ENCODE assay signal across 8 cellular contexts in the genomic region with DNA sequence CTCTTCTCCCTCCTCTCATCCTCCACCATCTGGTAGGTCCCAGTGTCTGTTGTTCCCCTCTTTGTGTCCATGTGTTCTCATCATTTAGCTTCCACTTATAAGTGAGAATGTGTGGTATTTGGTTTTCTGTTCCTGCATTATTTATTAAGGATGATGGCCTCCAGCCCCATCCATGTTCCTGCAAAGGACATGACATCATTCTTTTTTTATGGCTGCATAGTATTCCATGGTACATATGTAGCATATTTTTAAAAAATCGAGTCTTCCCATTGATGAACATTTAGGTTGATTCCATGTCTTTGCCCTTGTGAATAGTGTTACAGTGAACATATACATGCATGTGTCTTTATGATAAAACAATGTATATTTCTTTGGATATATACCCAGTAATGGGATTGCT. TPM values are rescaled to one million over a fixed set of nuclear protein-coding genes. Genes with fewer than 3 reads are reported as not detected.
DNase-seq lines count a peak whose midpoint lies in the region; ATAC-seq, FAIRE-seq and TF ChIP-seq lines count a peak whose summit lies in the region.
"Not testable (repeated sequence)": the region's sequence is repeated elsewhere in the genome, so short reads cannot be mapped to it uniquely, and the experiment has no call there.

No MANE protein-coding gene starts in this region.

- peaks cover 0 to 19% (median 10%) of the 10 kb centered on the region in 11 experiments; a peak in 14 of 22 replicates for H3K36me3 ChIP-seq in BLaER1 treated with 17β-estradiol and CSF1 and Interleukin-3, amounts not matched to agents 10 nM and 100 nM
- H3K36me3 ChIP-seq in HCT116 (ENCODE audit: control insufficient read depth in 1 of 2, insufficient read depth in 2 of 2, low read length in 2 of 2); astrocyte (ENCODE audit: insufficient read depth, low read length); left ventricle myocardium inferior: not testable (repeated sequence)

- not testable (repeated sequence) for H3K27me3 ChIP-seq in BLaER1 treated with 17β-estradiol and CSF1 and Interleukin-3, amounts not matched to agents 10 nM and 100 nM; HCT116 (ENCODE audit: insufficient read depth, low read length); astrocyte (ENCODE audit: insufficient read depth, low read length); left ventricle myocardium inferior (ENCODE audit: low read depth)

- not testable (repeated sequence) for BruUV-seq in HCT116 (replicated peaks; lab: Mats Ljungman, UMichigan)

- CTCF ChIA-PET in HCT116 (lab: Charles Lee) = not testable (repeated sequence)

- H3K9me2 ChIP-seq in HCT116 (ENCODE audit: insufficient read depth) = not testable (repeated sequence)

- H3K27ac Mint-ChIP-seq in astrocyte (ENCODE audit: unreplicated experiment); stimulated activated naive CD8-positive, alpha-beta T cell treated with anti-CD3 and anti-CD28 coated beads, Interleukin-15, Interleukin-2, amounts not matched to agents 100 ng/mL and 50 ng/mL, for 24 hours: not testable (repeated sequence)
- H3K27ac Mint-ChIP-seq in dendritic cell treated with granulocyte-macrophage colony-stimulating factor and Interleukin-4, amounts not matched to agents 40 ng/mL and 50 ng/mL, for 4 days = peak overlapping the region; percentile 36
- peak overlapping the region; percentile 85 for H3K27ac Mint-ChIP-seq in osteocyte (ENCODE audit: unreplicated experiment)

- peak overlapping the region in 6 of 10 experiments; percentile 3 to 93 (median 34); a peak in 8 of 20 replicates for H3K4me3 ChIP-seq in BLaER1 treated with 17β-estradiol and CSF1 and Interleukin-3, amounts not matched to agents 10 nM and 100 nM
- H3K4me3 ChIP-seq in HCT116 (replicated peaks in 1 of 2; ENCODE audit: low read depth in 1 of 2, low read length in 2 of 2); astrocyte (ENCODE audit: insufficient read depth, low read depth, low read length): not testable (repeated sequence)
- peak overlapping the region; percentile 98 for H3K4me3 ChIP-seq in left ventricle myocardium inferior

- peak overlapping the region; percentile 71 for H3K4me3 Mint-ChIP-seq in astrocyte (ENCODE audit: unreplicated experiment)
- not testable (repeated sequence) for H3K4me3 Mint-ChIP-seq in dendritic cell treated with granulocyte-macrophage colony-stimulating factor and Interleukin-4, amounts not matched to agents 40 ng/mL and 50 ng/mL, for 4 days; osteocyte (ENCODE audit: unreplicated experiment)
- peak overlapping the region; percentile 4 for H3K4me3 Mint-ChIP-seq in stimulated activated naive CD8-positive, alpha-beta T cell treated with anti-CD3 and anti-CD28 coated beads, Interleukin-15, Interleukin-2, amounts not matched to agents 100 ng/mL and 50 ng/mL, for 24 hours

- TF ChIP-seq RAD21 in HCT116 (IDR thresholded peaks at IDR 0.05; ENCODE audit: low read depth) = not testable (repeated sequence)

- H3K9me3 ChIP-seq in BLaER1 treated with 17β-estradiol and CSF1 and Interleukin-3, amounts not matched to agents 10 nM and 100 nM (replicated peaks in 1 of 11); HCT116 (ENCODE audit: control insufficient read depth in 1 of 2, insufficient read depth in 1 of 2, low read depth in 1 of 2, low read length in 2 of 2); astrocyte (ENCODE audit: insufficient read depth, low read depth, low read length); left ventricle myocardium inferior (replicated peaks): not testable (repeated sequence)

- peak overlapping the region in 3 of 11 experiments; percentile 56 to 73 (median 73); a peak in 2 of 22 replicates for H3K9ac ChIP-seq in BLaER1 treated with 17β-estradiol and CSF1 and Interleukin-3, amounts not matched to agents 10 nM and 100 nM
- not testable (repeated sequence) for H3K9ac ChIP-seq in HCT116 (ENCODE audit: low read length); astrocyte (ENCODE audit: low read length)

- not testable (repeated sequence) for H3K9me3 Mint-ChIP-seq in astrocyte (ENCODE audit: unreplicated experiment); dendritic cell treated with granulocyte-macrophage colony-stimulating factor and Interleukin-4, amounts not matched to agents 40 ng/mL and 50 ng/mL, for 4 days; osteocyte (ENCODE audit: unreplicated experiment); stimulated activated naive CD8-positive, alpha-beta T cell treated with anti-CD3 and anti-CD28 coated beads, Interleukin-15, Interleukin-2, amounts not matched to agents 100 ng/mL and 50 ng/mL, for 24 hours

- not testable (repeated sequence) for TF ChIP-seq POLR2A in HCT116 (IDR thresholded peaks at IDR 0.05; ENCODE audit: borderline replicate concordance, extremely low read depth, insufficient read depth, insufficient read length)

- RAD21 ChIA-PET in HCT116 (lab: Charles Lee; ENCODE audit: low non-redundant PET in 1 of 2, low total read pairs in 2 of 2, uncharacterized antibody in 2 of 2, unreplicated experiment in 2 of 2) = not testable (repeated sequence)

- H3K79me2 ChIP-seq in HCT116 (ENCODE audit: insufficient read depth, low read length) (peaks cover 82% of the 10 kb centered on the region), astrocyte (ENCODE audit: insufficient read depth, low read length) (peaks cover 91% of the 10 kb centered on the region)

- intact Hi-C loops in HCT116 (cut with micrococcal nuclease); dendritic cell treated with granulocyte-macrophage colony-stimulating factor and Interleukin-4, amounts not matched to agents 40 ng/mL and 50 ng/mL, for 4 days (cut with micrococcal nuclease); left ventricle myocardium inferior (cut with micrococcal nuclease): not testable (repeated sequence)

- H3K27ac ChIP-seq in BLaER1 treated with 17β-estradiol and CSF1 and Interleukin-3, amounts not matched to agents 10 nM and 100 nM = peak overlapping the region in 6 of 11 experiments; percentile 60 to 80 (median 74); a peak in 7 of 22 replicates
- H3K27ac ChIP-seq in HCT116 (ENCODE audit: low read depth, low read length); astrocyte (ENCODE audit: low read depth, low read length): not testable (repeated sequence)
- peak overlapping the region; percentile 100 for H3K27ac ChIP-seq in left ventricle myocardium inferior (replicated peaks)

- not testable (repeated sequence) for H3K36me3 Mint-ChIP-seq in astrocyte (ENCODE audit: low read depth, unreplicated experiment); osteocyte (ENCODE audit: unreplicated experiment); stimulated activated naive CD8-positive, alpha-beta T cell treated with anti-CD3 and anti-CD28 coated beads, Interleukin-15, Interleukin-2, amounts not matched to agents 100 ng/mL and 50 ng/mL, for 24 hours (ENCODE audit: low read depth)
- H3K36me3 Mint-ChIP-seq in dendritic cell treated with granulocyte-macrophage colony-stimulating factor and Interleukin-4, amounts not matched to agents 40 ng/mL and 50 ng/mL, for 4 days (ENCODE audit: low read depth) = peaks cover 27% of the 10 kb centered on the region

- POLR2A ChIA-PET in HCT116 (lab: Charles Lee) = not testable (repeated sequence)

- not testable (repeated sequence) for TF ChIP-seq CTCF in HCT116 (IDR thresholded peaks at IDR 0.05 in 2 of 3, conservative IDR thresholded peaks at IDR 0.05 in 1 of 3; ENCODE audit: borderline replicate concordance in 1 of 3, insufficient read depth in 1 of 3, low read depth in 2 of 3, low read length in 2 of 3); astrocyte (IDR thresholded peaks at IDR 0.05; ENCODE audit: insufficient read depth, low read depth, low read length); left ventricle myocardium inferior (IDR thresholded peaks at IDR 0.05; ENCODE audit: borderline replicate concordance); osteocyte (IDR thresholded peaks at IDR 0.05)

- H3K4me2 ChIP-seq in BLaER1 treated with 17β-estradiol and CSF1 and Interleukin-3, amounts not matched to agents 10 nM and 100 nM = peak overlapping the region; percentile 9 to 96 (median 88); a peak in 20 of 22 replicates
- not testable (repeated sequence) for H3K4me2 ChIP-seq in HCT116 (ENCODE audit: low read length); astrocyte (ENCODE audit: low read length)

- peaks cover 12% of the 10 kb centered on the region for H3K4me1 Mint-ChIP-seq in astrocyte (ENCODE audit: low read depth, unreplicated experiment)
- peaks cover 56% of the 10 kb centered on the region for H3K4me1 Mint-ChIP-seq in dendritic cell treated with granulocyte-macrophage colony-stimulating factor and Interleukin-4, amounts not matched to agents 40 ng/mL and 50 ng/mL, for 4 days (ENCODE audit: low read depth)
- peaks cover 60% of the 10 kb centered on the region for H3K4me1 Mint-ChIP-seq in osteocyte (ENCODE audit: unreplicated experiment)
- H3K4me1 Mint-ChIP-seq in stimulated activated naive CD8-positive, alpha-beta T cell treated with anti-CD3 and anti-CD28 coated beads, Interleukin-15, Interleukin-2, amounts not matched to agents 100 ng/mL and 50 ng/mL, for 24 hours (ENCODE audit: low read depth) = peaks cover 53% of the 10 kb centered on the region

- FAIRE-seq in astrocyte (lab: Jason Lieb, UNC) = not testable (repeated sequence)

- not testable (repeated sequence) for H3K27me3 Mint-ChIP-seq in astrocyte (ENCODE audit: low read depth, unreplicated experiment); dendritic cell treated with granulocyte-macrophage colony-stimulating factor and Interleukin-4, amounts not matched to agents 40 ng/mL and 50 ng/mL, for 4 days; osteocyte (ENCODE audit: unreplicated experiment); stimulated activated naive CD8-positive, alpha-beta T cell treated with anti-CD3 and anti-CD28 coated beads, Interleukin-15, Interleukin-2, amounts not matched to agents 100 ng/mL and 50 ng/mL, for 24 hours

- DNase-seq in HCT116 (ENCODE audit: low read depth, low spot score); astrocyte (ENCODE audit: low read depth); left ventricle myocardium inferior; osteocyte (ENCODE audit: extremely low spot score, unreplicated experiment): not testable (repeated sequence)
- DNase-seq in NCI-H69 (lab: John Stamatoyannopoulos, UW) = peak; percentile 19

- H3K4me1 ChIP-seq in BLaER1 treated with 17β-estradiol and CSF1 and Interleukin-3, amounts not matched to agents 10 nM and 100 nM = peaks cover 43 to 62% (median 54%) of the 10 kb centered on the region in 10 experiments
- H3K4me1 ChIP-seq in HCT116 (ENCODE audit: control insufficient read depth in 1 of 2, insufficient read depth in 2 of 2, low read length in 2 of 2) = peaks cover 10 to 20% of the 10 kb centered on the region in 2 experiments; a peak in 3 of 4 replicates
- not testable (repeated sequence) for H3K4me1 ChIP-seq in astrocyte (ENCODE audit: insufficient read depth, low read length)
- H3K4me1 ChIP-seq in left ventricle myocardium inferior = peaks cover 90% of the 10 kb centered on the region

- H2AFZ ChIP-seq in HCT116 (ENCODE audit: low read depth, low read length, poor library complexity, severe bottlenecking); astrocyte (ENCODE audit: low read depth, low read length): not testable (repeated sequence)

- peaks cover 46 to 81% (median 78%) of the 10 kb centered on the region in 11 experiments for H4K20me1 ChIP-seq in BLaER1 treated with 17β-estradiol and CSF1 and Interleukin-3, amounts not matched to agents 10 nM and 100 nM
- H4K20me1 ChIP-seq in HCT116 (ENCODE audit: insufficient read depth) = peaks cover 15% of the 10 kb centered on the region; the same call in 1 of the 2 replicates
- peaks cover 77% of the 10 kb centered on the region for H4K20me1 ChIP-seq in astrocyte (ENCODE audit: insufficient read depth, low read length)

- ATAC-seq in HCT116 = not testable (repeated sequence)

RNA-seq across cellular contexts. Expression of a gene that starts 4.2 kb away (rescaled TPM):
- 35.2 TPM for total RNA-seq in HCT116 (2021; ENCODE audit: unreplicated experiment)
- 8.8 and 9.0 TPM in 2 replicates for polyA plus RNA-seq in HCT116 (2012)
- 73.2 and 78.5 TPM in 2 replicates for total RNA-seq in astrocyte
- 247 TPM for total RNA-seq in left ventricle myocardium inferior
- 78.8 and 80.7 TPM in 2 replicates for total RNA-seq in osteocyte
